In genomic region chr13:67554746-67555452, GRCh38 we compare ENCODE assay signal across 16 cellular contexts.
"Had no signal": no experiment of that assay in that cellular context is flagged by ENCODE, and none has a peak within 500 bp of the region (broad histone marks: within the 10 kb centered on the region; RNA-seq: fewer than 3 reads in every experiment).

No MANE protein-coding gene starts in this region.

- DNase-seq: activated B cell treated with CpG ODN at 0.5 μM for 24 hours; activated CD4-positive, alpha-beta T cell treated with anti-CD3 and anti-CD28 coated beads, Interleukin-2, amount 10 ng/mL, durations not matched to agents 7 days and 5 days; activated CD8-positive, alpha-beta memory T cell treated with anti-CD3 and anti-CD28 coated beads for 24 hours; activated naive CD4-positive, alpha-beta T cell treated with Interleukin-2 at 50 U/mL for 16 hours; body of pancreas; foreskin melanocyte; heart left ventricle; islet precursor cell; nephron progenitor cell; psoas muscle; right lobe of liver; spleen; stimulated activated CD4-positive, alpha-beta T cell treated with anti-CD3 and anti-CD28 coated beads, Interleukin-1b, Interleukin-23, amount 100 ng/mL, for 48 hours; stimulated activated naive B cell treated with anti-CD40 and anti-IgM and Interleukin-4, amounts not matched to agents 10 μg/mL and 1 μg/mL and 100 μg/mL, for 72 hours had no signal

- ATAC-seq: body of pancreas; heart left ventricle; left lobe of liver; psoas muscle; right lobe of liver; stimulated activated naive B cell treated with anti-CD40 and anti-IgM and Interleukin-4, amounts not matched to agents 10 μg/mL and 1 μg/mL and 100 μg/mL, for 72 hours had no signal

- H3K4me3 ChIP-seq: body of pancreas, heart left ventricle, psoas muscle, right lobe of liver, spleen, tibial nerve had no signal

- H3K27me3 ChIP-seq: body of pancreas, heart left ventricle, right lobe of liver, spleen, tibial nerve had no signal

- H3K4me1 ChIP-seq: body of pancreas, heart left ventricle, psoas muscle, right lobe of liver, spleen, tibial nerve had no signal

- H3K27ac ChIP-seq: body of pancreas, heart left ventricle, psoas muscle, right lobe of liver, spleen, tibial nerve had no signal
